8 cellular contexts compared by ENCODE assay signal in the genomic region with DNA sequence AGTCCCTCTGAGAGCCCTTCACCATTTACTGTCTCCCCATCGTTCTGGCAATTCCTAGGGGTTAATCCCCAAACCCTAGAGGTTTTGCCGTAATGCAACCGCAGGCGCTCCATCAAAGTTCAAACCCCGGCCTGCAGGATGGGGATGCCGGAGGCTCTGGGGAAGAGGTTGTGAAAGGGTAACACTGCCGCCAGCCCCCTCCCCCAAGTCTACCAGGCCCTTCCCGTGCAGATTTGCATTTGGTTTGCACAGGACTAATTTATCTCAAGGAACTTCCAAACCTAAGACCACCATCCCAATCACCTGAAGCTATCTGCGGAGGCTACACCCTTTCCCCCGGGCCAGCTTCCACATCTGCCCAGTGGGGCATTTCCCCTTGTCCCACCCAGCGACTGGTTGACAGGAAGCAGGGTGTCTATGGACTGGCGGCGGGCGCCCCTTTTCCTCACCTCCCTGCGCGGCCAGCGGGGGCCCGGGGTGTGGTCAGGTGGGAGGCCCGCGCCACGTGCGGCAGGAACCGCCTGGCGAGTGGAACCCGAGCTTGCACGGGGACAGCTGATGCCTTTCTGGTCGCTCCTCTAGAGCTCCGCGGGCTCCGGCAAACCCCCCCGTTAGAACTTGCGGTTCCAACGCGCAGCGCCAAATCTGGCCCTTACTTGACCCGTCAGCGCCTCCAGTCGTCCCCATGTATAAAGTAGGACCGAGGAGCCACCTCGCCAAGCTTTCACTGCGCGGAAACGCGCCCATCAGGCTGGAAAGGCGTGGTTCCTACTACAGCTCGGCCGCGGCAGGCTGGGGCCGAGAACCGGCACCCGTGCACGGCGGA.
A peak's percentile ranks its signal among the peaks of the same experiment; 100 is the strongest.
DNase-seq lines count a peak whose midpoint lies in the region; ATAC-seq and TF ChIP-seq lines count a peak whose summit lies in the region.

No MANE protein-coding gene starts in this region.

- no peak overlapping the region for H3K27ac Mint-ChIP-seq in effector memory CD8-positive, alpha-beta T cell
- no peak overlapping the region for H3K27ac Mint-ChIP-seq in nephron progenitor cell

- H3K4me1 Mint-ChIP-seq in effector memory CD8-positive, alpha-beta T cell (ENCODE audit: low read depth in 2 of 2): peaks cover 3 to 4% of the 10 kb centered on the region in 2 donors
- peaks cover 21% of the 10 kb centered on the region for H3K4me1 Mint-ChIP-seq in nephron progenitor cell

- ATAC-seq in effector memory CD8-positive, alpha-beta T cell (replicated peaks): peak; percentile 37
- no peak for ATAC-seq in GM21515 (IDR thresholded peaks at IDR 0.05; ENCODE audit: unreplicated experiment)

- TF ChIP-seq CTCF in nephron progenitor cell (IDR thresholded peaks at IDR 0.05): no peak

- peaks cover 5% of the 10 kb centered on the region for H3K36me3 Mint-ChIP-seq in effector memory CD8-positive, alpha-beta T cell (ENCODE audit: insufficient read depth)
- H3K36me3 Mint-ChIP-seq in nephron progenitor cell (ENCODE audit: low read depth): peaks cover 5% of the 10 kb centered on the region

- H3K27me3 Mint-ChIP-seq in effector memory CD8-positive, alpha-beta T cell: peaks cover 20 to 52% of the 10 kb centered on the region in 2 donors
- H3K27me3 Mint-ChIP-seq in nephron progenitor cell (ENCODE audit: low read depth, poor library complexity): peaks cover 81% of the 10 kb centered on the region

- H3K4me3 Mint-ChIP-seq in effector memory CD8-positive, alpha-beta T cell: peak overlapping the region; percentile 44
- H3K4me3 Mint-ChIP-seq in nephron progenitor cell: peak overlapping the region; percentile 57

- peak; percentile 31 for DNase-seq in D341Med (ENCODE audit: low spot score)
- peak; percentile 40 for DNase-seq in NCI-H146 treated with DMSO at 0.1 percent for 48 hours (lab: John Stamatoyannopoulos, UW; ENCODE audit: unreplicated experiment)
- DNase-seq in effector memory CD8-positive, alpha-beta T cell: no peak
- DNase-seq in nephron progenitor cell: peak; percentile 48
- DNase-seq in KG1 (lab: John Stamatoyannopoulos, UW): no peak
- DNase-seq in HPDE6-E6E7 (ENCODE audit: extremely low spot score): no peak
- no peak for DNase-seq in activated CD4-positive, CD25-positive, alpha-beta regulatory T cell treated with anti-CD3 and anti-CD28 coated beads, Interleukin-2, amount 50 U/mL, for 72 hours

- H3K9me3 Mint-ChIP-seq in effector memory CD8-positive, alpha-beta T cell: no peaks in the 10 kb centered on the region
- no peaks in the 10 kb centered on the region for H3K9me3 Mint-ChIP-seq in nephron progenitor cell

Comparison
In these comparisons a context has a peak if more than half of its experiments do, and no peak if none do; other contexts are left out.
1. DNase-seq: peak in D341Med (single experiment), NCI-H146 treated with DMSO at 0.1 percent for 48 hours (single experiment) and nephron progenitor cell (single experiment); none in effector memory CD8-positive, alpha-beta T cell (0 of 3), KG1 (single experiment), HPDE6-E6E7 (single experiment) and activated CD4-positive, CD25-positive, alpha-beta regulatory T cell treated with anti-CD3 and anti-CD28 coated beads, Interleukin-2, amount 50 U/mL, for 72 hours (single experiment).